ENCODE assay signal across 8 cellular contexts in genomic region chr4:53653484-53654053, GRCh38.
A peak's percentile ranks its signal among the peaks of the same experiment; 100 is the strongest.
DNase-seq lines count a peak whose midpoint lies in the region; ATAC-seq and TF ChIP-seq lines count a peak whose summit lies in the region.

No MANE protein-coding gene starts in this region.

- no peak overlapping the region for H3K4me2 ChIP-seq in MM.1S (ENCODE audit: low read depth, low read length)

- H2AFZ ChIP-seq in MM.1S (ENCODE audit: low read length) = no peak overlapping the region

- H3K9me2 ChIP-seq in MM.1S (replicated peaks; ENCODE audit: insufficient read depth, low read length) = no peaks in the 10 kb centered on the region

- intact Hi-C loops in thyroid gland (cut with DNase I) = no loop called here

- ATAC-seq in GM21381 (IDR thresholded peaks at IDR 0.05; ENCODE audit: unreplicated experiment) = peak; percentile 49

- H3K27me3 ChIP-seq in endocrine pancreas (ENCODE audit: control insufficient read depth, insufficient read depth, low read length) = no peaks in the 10 kb centered on the region
- H3K27me3 ChIP-seq in thyroid gland = no peaks in the 10 kb centered on the region
- no peaks in the 10 kb centered on the region for H3K27me3 ChIP-seq in MM.1S (replicated peaks; ENCODE audit: insufficient read depth, low read length)

- H3K9ac ChIP-seq in endocrine pancreas (ENCODE audit: control insufficient read depth, insufficient read depth, low read length) (peak overlapping the region; percentile 6), MM.1S (ENCODE audit: low read length) (no peak overlapping the region)

- H3K27ac ChIP-seq in thyroid gland (peak overlapping the region; percentile 12 to 63 (median 36)), MM.1S (ENCODE audit: low read length) (no peak overlapping the region)

- no peaks in the 10 kb centered on the region for H3F3A ChIP-seq in MM.1S (ENCODE audit: insufficient read depth, low read length)

- TF ChIP-seq POLR2A in thyroid gland (IDR thresholded peaks at IDR 0.05) = no peak

- H3K9me3 ChIP-seq in endocrine pancreas (ENCODE audit: control insufficient read depth, low read length) = no peaks in the 10 kb centered on the region
- H3K9me3 ChIP-seq in thyroid gland = no peaks in the 10 kb centered on the region
- H3K9me3 ChIP-seq in MM.1S (replicated peaks; ENCODE audit: insufficient read depth, low read length) = no peaks in the 10 kb centered on the region

- H3K4me1 ChIP-seq in endocrine pancreas (ENCODE audit: control insufficient read depth, insufficient read depth, low read length) = peaks cover 8% of the 10 kb centered on the region
- H3K4me1 ChIP-seq in thyroid gland = peaks cover 14 to 21% of the 10 kb centered on the region in 2 donors
- H3K4me1 ChIP-seq in MM.1S (ENCODE audit: low read length) = no peaks in the 10 kb centered on the region

- TF ChIP-seq CTCF in thyroid gland (IDR thresholded peaks at IDR 0.05) (peak in 1 of 6 experiments; percentile 16), MM.1S (IDR thresholded peaks at IDR 0.05; ENCODE audit: low read length) (no peak)

- H3K4me3 ChIP-seq in endocrine pancreas (ENCODE audit: control insufficient read depth, insufficient read depth, low read length) (no peak overlapping the region), thyroid gland (replicated peaks in 1 of 3) (no peak overlapping the region), MM.1S (ENCODE audit: low read length) (no peak overlapping the region)

- DNase-seq in DMS153 treated with DMSO at 0.1 percent for 48 hours (lab: John Stamatoyannopoulos, UW; ENCODE audit: unreplicated experiment) (peak; percentile 84), NCI-H1105 (lab: John Stamatoyannopoulos, UW) (peak; percentile 13), thyroid gland (peak; percentile 42 to 61), Ammon's horn (ENCODE audit: low spot score) (no peak), kidney glomerular epithelial cell (lab: John Stamatoyannopoulos, UW) (no peak), MM.1S (no peak)

- no peaks in the 10 kb centered on the region for H4K20me1 ChIP-seq in MM.1S (ENCODE audit: insufficient read depth, low read length)

- no peaks in the 10 kb centered on the region for H3K79me2 ChIP-seq in MM.1S (ENCODE audit: low read length)

- H3K36me3 ChIP-seq in endocrine pancreas (ENCODE audit: control insufficient read depth, insufficient read depth, low read length) = no peaks in the 10 kb centered on the region
- no peaks in the 10 kb centered on the region for H3K36me3 ChIP-seq in thyroid gland
- no peaks in the 10 kb centered on the region for H3K36me3 ChIP-seq in MM.1S (replicated peaks; ENCODE audit: insufficient read depth, low read length)

- 55 to 59% methylated on average over 6 of the region's 6 CpGs for WGBS in thyroid gland, 2 donors

Comparison
In these comparisons a context has a peak if more than half of its experiments do, and no peak if none do; other contexts are left out.
1. DNase-seq: peak in DMS153 treated with DMSO at 0.1 percent for 48 hours (single experiment), NCI-H1105 (single experiment) and thyroid gland (2 of 2); none in Ammon's horn (single experiment), kidney glomerular epithelial cell (single experiment) and MM.1S (single experiment).